8 cellular contexts compared by ENCODE assay signal in genomic region chr20:49846206-49846807, GRCh38. TPM values are rescaled to one million over a fixed set of nuclear protein-coding genes. Genes with fewer than 3 reads are reported as not detected.
DNase-seq lines count a peak whose midpoint lies in the region; ATAC-seq, FAIRE-seq and TF ChIP-seq lines count a peak whose summit lies in the region.

No MANE protein-coding gene starts in this region.

- no peak overlapping the region for H3K4me3 Mint-ChIP-seq in T-helper 2 cell treated with Interferon-gamma antibody and Interleukin-4, amounts not matched to agents 5 μg/mL and 100 μg/mL, for 36 hours

- DNase-seq in activated CD8-positive, alpha-beta memory T cell treated with anti-CD3 and anti-CD28 coated beads for 4 hours (ENCODE audit: low read depth in 2 of 2), result peak; percentile 14 to 21
- no peak for DNase-seq in activated CD8-positive, alpha-beta memory T cell treated with anti-CD3 and anti-CD28 coated beads for 24 hours
- DNase-seq in NCI-H128 (lab: John Stamatoyannopoulos, UW; ENCODE audit: unreplicated experiment), result peak; percentile 10
- DNase-seq in T-helper 2 cell treated with Interferon-gamma antibody and Interleukin-4, amounts not matched to agents 5 μg/mL and 100 μg/mL, for 36 hours (ENCODE audit: low spot score), result peak; percentile 32
- peak; percentile 54 for DNase-seq in central memory CD4-positive, alpha-beta T cell
- DNase-seq in HepG2 (ENCODE audit: low spot score), result peak; percentile 73
- DNase-seq in stimulated activated CD8-positive, alpha-beta memory T cell treated with anti-CD3 and anti-CD28 coated beads, Interleukin-15, amount 100 ng/mL, for 1 hour (ENCODE audit: low read depth), result peak; percentile 19

- H3K79me2 ChIP-seq in HepG2 (ENCODE audit: insufficient read depth, low read length), result no peaks in the 10 kb centered on the region

- in situ Hi-C loops in HepG2 (cut with HindIII; ENCODE audit: extremely low pct_ligation_motif_present, low pct_unique_long_range_greater_than_20kb), result loop anchor here (5.0 kb wide), 2 partner anchors 239 to 304 kb away; no protein-coding TSS in a partner anchor

- H3K4me1 Mint-ChIP-seq in T-helper 2 cell treated with Interferon-gamma antibody and Interleukin-4, amounts not matched to agents 5 μg/mL and 100 μg/mL, for 36 hours (ENCODE audit: low read depth), result peaks cover 14% of the 10 kb centered on the region

- TF ChIP-seq EP300 in HepG2 (IDR thresholded peaks at IDR 0.05; ENCODE audit: low read depth in 2 of 2, low read length in 2 of 2) (no peak), HepG2 (CRISPR knock-in tag; IDR thresholded peaks at IDR 0.05; ENCODE audit: borderline replicate concordance) (no peak)

- H3K9me3 ChIP-seq in HepG2 (ENCODE audit: low read length), result 0 out of 2 replicates have a peak, but pooled peaks cover 5% of the 10 kb centered on the region

- H3K36me3 ChIP-seq in HepG2 (replicated peaks in 1 of 2; ENCODE audit: control insufficient read depth in 1 of 2, insufficient read depth in 2 of 2, low read length in 2 of 2), result peaks cover 8 to 33% of the 10 kb centered on the region in 2 experiments

- POLR2A ChIA-PET in HepG2 (lab: Yijun Ruan, JAX), result interaction anchor here (0.9 to 1.4 kb wide), 3 partner anchors 34 to 236 kb away, joined by 3 to 5 read pairs (median 4); partner anchors contain the start of gene SLC9A8

- peak; percentile 80 for TF ChIP-seq CTCF in HepG2 (CRISPR knock-in tag; IDR thresholded peaks at IDR 0.05)

- H2AFZ ChIP-seq in HepG2 (ENCODE audit: low read length), result no peak overlapping the region

- no peak overlapping the region for H3K27ac ChIP-seq in HepG2 (ENCODE audit: extremely low read length, insufficient read depth, low read length)

- H3K9ac ChIP-seq in HepG2 (ENCODE audit: insufficient read depth, low read depth, low read length), result no peak overlapping the region

- no peak overlapping the region for H3K4me2 ChIP-seq in HepG2 (ENCODE audit: low read depth, low read length)

- no peak for TF ChIP-seq POLR2A in HepG2 (IDR thresholded peaks at IDR 0.05; ENCODE audit: insufficient read depth in 1 of 2, low read depth in 2 of 2, low read length in 2 of 2)

- H4K20me1 ChIP-seq in HepG2 (ENCODE audit: insufficient read depth, low read length), result no peaks in the 10 kb centered on the region

- BruUV-seq in HepG2 (replicated peaks; lab: Mats Ljungman, UMichigan), result no TSS peak

- no peaks in the 10 kb centered on the region for H3K4me1 ChIP-seq in HepG2 (ENCODE audit: insufficient read depth, low read length)

- no peak overlapping the region for H3K4me3 ChIP-seq in HepG2 (replicated peaks in 1 of 3; ENCODE audit: insufficient read depth in 1 of 3, low read depth in 2 of 3, low read length in 3 of 3)

- ATAC-seq in HepG2, result peak; percentile 94
- ATAC-seq in GM19023 (IDR thresholded peaks at IDR 0.05; ENCODE audit: unreplicated experiment), result no peak

- TF ChIP-seq RAD21 in HepG2 (CRISPR knock-in tag; IDR thresholded peaks at IDR 0.05), result peak; percentile 88

- 72% methylated on average over 6 of the region's 6 CpGs for WGBS in HepG2 (ENCODE audit: low lambda C conversion rate)

- H3K27ac Mint-ChIP-seq in T-helper 2 cell treated with Interferon-gamma antibody and Interleukin-4, amounts not matched to agents 5 μg/mL and 100 μg/mL, for 36 hours, result no peak overlapping the region

- intact Hi-C loops in HepG2 (cut with micrococcal nuclease; ENCODE audit: unreplicated experiment), result loop anchor here (1.0 kb wide), 3 partner anchors 42 to 305 kb away; no protein-coding TSS in a partner anchor

- no peaks in the 10 kb centered on the region for H3K9me3 Mint-ChIP-seq in T-helper 2 cell treated with Interferon-gamma antibody and Interleukin-4, amounts not matched to agents 5 μg/mL and 100 μg/mL, for 36 hours

- FAIRE-seq in HepG2 (lab: Jason Lieb, UNC), result peak; percentile 48

- CTCF ChIA-PET in HepG2 (lab: Yijun Ruan, JAX; ENCODE audit: low intra/inter-chr PET ratio, low total read pairs), result interaction anchor here (1.0 to 8.7 kb wide), 6 partner anchors 82 to 305 kb away, joined by 3 to 134 read pairs (median 4); no protein-coding TSS in a partner anchor

- no peaks in the 10 kb centered on the region for H3K27me3 Mint-ChIP-seq in T-helper 2 cell treated with Interferon-gamma antibody and Interleukin-4, amounts not matched to agents 5 μg/mL and 100 μg/mL, for 36 hours (ENCODE audit: low read depth)

- peaks cover 43% of the 10 kb centered on the region for H3K36me3 Mint-ChIP-seq in T-helper 2 cell treated with Interferon-gamma antibody and Interleukin-4, amounts not matched to agents 5 μg/mL and 100 μg/mL, for 36 hours (ENCODE audit: low read depth)

- no peaks in the 10 kb centered on the region for H3K27me3 ChIP-seq in HepG2 (ENCODE audit: control insufficient read depth in 1 of 2, insufficient read depth in 2 of 2, low read length in 2 of 2)

TF ChIP-seq in HepG2, 621 proteins besides CTCF, POLR2A, EP300 and RAD21 (continues in another document):
- TF ChIP-seq GATAD2A (CRISPR knock-in tag; IDR thresholded peaks at IDR 0.05) (peak; percentile 43; the same call in 1 of the 2 replicates), ZNF713 (CRISPR knock-in tag; IDR thresholded peaks at IDR 0.05) (no peak), IKZF5 (CRISPR knock-in tag; IDR thresholded peaks at IDR 0.05) (0 out of 2 replicates have a peak, but pooled peaks have one; percentile 38), THAP7 (CRISPR knock-in tag; IDR thresholded peaks at IDR 0.05) (no peak), ZNF446 (CRISPR knock-in tag; IDR thresholded peaks at IDR 0.05) (no peak), SAP130 (CRISPR knock-in tag; IDR thresholded peaks at IDR 0.05; ENCODE audit: low read depth) (peak; percentile 40; the same call in 1 of the 2 replicates), ZBTB49 (CRISPR knock-in tag; IDR thresholded peaks at IDR 0.05; ENCODE audit: borderline replicate concordance) (no peak)

RNA-seq across cellular contexts. Expression of gene SLC9A8, which starts 33.7 kb away (rescaled TPM):
- total RNA-seq in HepG2 (2016; rRNA removed; fragmentation: Illumina TruSeq; extraction: Trizol), result 2.6 and 7.4 TPM in 2 replicates
- total RNA-seq in HepG2 (2016; cell fraction: cytosol; rRNA removed; fragmentation: Illumina TruSeq; extraction: Trizol; ENCODE audit: low read depth), result 1.6 TPM in 2 replicates
- total RNA-seq in HepG2 (2016; cell fraction: insoluble cytoplasmic fraction; rRNA removed; fragmentation: Illumina TruSeq; extraction: Trizol), result 2.1 and 7.4 TPM in 2 replicates
- 2.2 and 2.6 TPM in 2 replicates for total RNA-seq in HepG2 (2016; cell fraction: membrane; rRNA removed; fragmentation: Illumina TruSeq; extraction: Trizol)
- 13.8 and 19.0 TPM in 2 replicates for total RNA-seq in HepG2 (2016; cell fraction: nucleus; rRNA removed; fragmentation: Illumina TruSeq; extraction: Trizol)
- polyA plus RNA-seq in HepG2 (2011; rRNA removed), result 4.1 and 4.7 TPM in 2 replicates
- polyA plus RNA-seq in HepG2 (2011; cell fraction: cytosol; rRNA removed), result 1.4 and 1.8 TPM in 2 replicates
- 17.3 and 20.8 TPM in 2 replicates for polyA plus RNA-seq in HepG2 (2011; cell fraction: nucleus; rRNA removed)
- polyA plus RNA-seq in HepG2 (2012), result 5.9 and 6.1 TPM in 2 replicates
- polyA plus RNA-seq in HepG2 (2016; cell fraction: cytosol; fragmentation: Illumina TruSeq; extraction: Trizol; ENCODE audit: low read depth), result 0.68 and 0.75 TPM in 2 replicates
- polyA plus RNA-seq in HepG2 (2016; cell fraction: insoluble cytoplasmic fraction; fragmentation: Illumina TruSeq; extraction: Trizol; ENCODE audit: low read depth), result 1.7 and 2.2 TPM in 2 replicates
- polyA plus RNA-seq in HepG2 (2016; cell fraction: membrane; fragmentation: Illumina TruSeq; extraction: Trizol; ENCODE audit: low read depth), result 1.2 and 1.5 TPM in 2 replicates
- 21.2 and 22.1 TPM in 2 replicates for polyA plus RNA-seq in HepG2 (2016; cell fraction: nucleus; fragmentation: Illumina TruSeq; extraction: Trizol; ENCODE audit: insufficient read depth, low read depth)
- polyA minus RNA-seq in HepG2 (2011; rRNA and poly(A)+ RNA removed; ENCODE audit: low replicate concordance), result 25.8 and 28.2 TPM in 2 replicates
- polyA minus RNA-seq in HepG2 (2011; cell fraction: cytosol; rRNA and poly(A)+ RNA removed), result 0.88 and 2.2 TPM in 2 replicates
- polyA minus RNA-seq in HepG2 (2011; cell fraction: nucleus; rRNA and poly(A)+ RNA removed), result 26.4 and 27.8 TPM in 2 replicates
